In genomic region chr2:101151859-101152194, GRCh38 we compare ENCODE assay signal across 8 cellular contexts. TPM values are rescaled to one million over a fixed set of nuclear protein-coding genes. Genes with fewer than 3 reads are reported as not detected.
DNase-seq lines count a peak whose midpoint lies in the region; ATAC-seq and TF ChIP-seq lines count a peak whose summit lies in the region.

No MANE protein-coding gene starts in this region.

- TF ChIP-seq POLR2A in vagina (IDR thresholded peaks at IDR 0.05) = no peak

- 5% methylated on average over 14 of the region's 14 CpGs for WGBS in mesenchymal stem cell

- peak overlapping the region; percentile 8 for H4K8ac ChIP-seq in mesenchymal stem cell (ENCODE audit: low read length)

- H3K4ac ChIP-seq in mesenchymal stem cell (ENCODE audit: low read depth in 1 of 2, low read length in 2 of 2) = peak overlapping the region in 1 of 2 experiments; percentile 76

- intact Hi-C loops in vagina (cut with DNase I) = loop anchor here (2.0 kb wide), 1 partner anchor 141 kb away; no protein-coding TSS in a partner anchor

- H3K27ac ChIP-seq in AG04450 (ENCODE audit: low read depth, low read length) (peak overlapping the region; percentile 11), HUES48 (ENCODE audit: low read depth, low read length) (peak overlapping the region; percentile 81), caudate nucleus (ENCODE audit: low read depth, low read length) (peak overlapping the region; percentile 48), mesenchymal stem cell (ENCODE audit: low read length, poor library complexity, severe bottlenecking) (peak overlapping the region; percentile 80), vagina (peak overlapping the region; percentile 87)

- peak overlapping the region; percentile 94 for H3K4me2 ChIP-seq in mesenchymal stem cell (ENCODE audit: low read length, poor library complexity, severe bottlenecking)

- H3K9ac ChIP-seq in HUES48 (ENCODE audit: low read depth, low read length) (no peak overlapping the region), mesenchymal stem cell (ENCODE audit: low read length) (peak overlapping the region; percentile 82)

- POLR2A ChIA-PET in AG04450 (lab: Yijun Ruan, JAX) = interaction anchor here (0.6 kb wide), 1 partner anchor 150 kb away, joined by 3 read pairs; the partner anchor contains the start of gene RPL31

- no peak for DNase-seq in AG04450 (ENCODE audit: low read depth, low spot score)
- DNase-seq in caudate nucleus (lab: John Stamatoyannopoulos, UW) = peak in 6 of 61 donors; percentile 27 to 44 (median 36)
- peak; percentile 38 for DNase-seq in mesenchymal stem cell
- DNase-seq in vagina (ENCODE audit: extremely low spot score in 2 of 2) = no peak
- DNase-seq in islet precursor cell = no peak
- DNase-seq in iPS-NIHi7 (ENCODE audit: extremely low spot score) = no peak

- no peak overlapping the region for H2BK5ac ChIP-seq in mesenchymal stem cell (ENCODE audit: low read depth, low read length, poor library complexity, severe bottlenecking)

- peak overlapping the region in 1 of 2 experiments; percentile 50 for H2BK12ac ChIP-seq in mesenchymal stem cell (ENCODE audit: low read length in 2 of 2)

- no peak overlapping the region for H2AFZ ChIP-seq in mesenchymal stem cell (ENCODE audit: low read depth, low read length)

- no peak for TF ChIP-seq CTCF in AG04450 (IDR thresholded peaks at IDR 0.05; ENCODE audit: low read depth, low read length)
- no peak for TF ChIP-seq CTCF in vagina (IDR thresholded peaks at IDR 0.05)

- no peak for ATAC-seq in HG03159 (IDR thresholded peaks at IDR 0.05; ENCODE audit: unreplicated experiment)

- peak overlapping the region in 1 of 2 experiments; percentile 42 for H3K18ac ChIP-seq in mesenchymal stem cell (ENCODE audit: low read depth in 1 of 2, low read length in 2 of 2)

- peak overlapping the region in 1 of 2 experiments; percentile 54 for H3K23ac ChIP-seq in mesenchymal stem cell (ENCODE audit: low read length in 2 of 2)

- H3K4me3 ChIP-seq in AG04450 (ENCODE audit: low read depth, low read length) = peak overlapping the region; percentile 71
- peak overlapping the region; percentile 82 for H3K4me3 ChIP-seq in HUES48 (ENCODE audit: low read depth, low read length)
- H3K4me3 ChIP-seq in mesenchymal stem cell (ENCODE audit: insufficient read depth in 1 of 2, low read depth in 1 of 2, low read length in 2 of 2) = peak overlapping the region; percentile 76 to 84
- H3K4me3 ChIP-seq in vagina = peak overlapping the region; percentile 80 to 88

- no peak overlapping the region for H4K91ac ChIP-seq in mesenchymal stem cell (ENCODE audit: low read length)

- H3K9me3 ChIP-seq in AG04450 (ENCODE audit: control insufficient read depth, insufficient read depth, low read length) = no peaks in the 10 kb centered on the region
- no peaks in the 10 kb centered on the region for H3K9me3 ChIP-seq in HUES48 (ENCODE audit: control insufficient read depth, insufficient read depth, low read length)
- no peaks in the 10 kb centered on the region for H3K9me3 ChIP-seq in mesenchymal stem cell (ENCODE audit: control insufficient read depth, low read length)
- no peaks in the 10 kb centered on the region for H3K9me3 ChIP-seq in vagina

- H2AK5ac ChIP-seq in mesenchymal stem cell (ENCODE audit: low read length, severe bottlenecking) = no peak overlapping the region

- peak overlapping the region; percentile 77 for H2BK120ac ChIP-seq in mesenchymal stem cell (ENCODE audit: low read depth, low read length)

- H3K4me1 ChIP-seq in HUES48 (ENCODE audit: control insufficient read depth, insufficient read depth, low read length) (peaks cover 44% of the 10 kb centered on the region), mesenchymal stem cell (ENCODE audit: control insufficient read depth, insufficient read depth, low read depth, low read length) (peaks cover 17% of the 10 kb centered on the region), vagina (peaks cover 40% of the 10 kb centered on the region)

- H3K36me3 ChIP-seq in HUES48 (ENCODE audit: control insufficient read depth, insufficient read depth, low read length) (no peaks in the 10 kb centered on the region), mesenchymal stem cell (ENCODE audit: control insufficient read depth in 1 of 2, insufficient read depth in 2 of 2, low read depth in 1 of 2, low read length in 2 of 2) (no peaks in the 10 kb centered on the region), vagina (no peaks in the 10 kb centered on the region)

- H3K14ac ChIP-seq in mesenchymal stem cell (ENCODE audit: low read length in 2 of 2) = no peak overlapping the region

- no peak overlapping the region for H2BK15ac ChIP-seq in mesenchymal stem cell (ENCODE audit: low read depth, poor library complexity, severe bottlenecking)

- peaks cover 12% of the 10 kb centered on the region for H3K79me1 ChIP-seq in mesenchymal stem cell (replicated peaks; ENCODE audit: low read length, poor library complexity, severe bottlenecking)

- CTCF ChIA-PET in AG04450 (lab: Charles Lee) = interaction anchor here (1.0 to 4.5 kb wide), 4 partner anchors 37 to 139 kb away, joined by 4 to 39 read pairs (median 12); no protein-coding TSS in a partner anchor

- H3K27me3 ChIP-seq in AG04450 (ENCODE audit: control insufficient read depth, insufficient read depth, low read length) (peaks cover 26% of the 10 kb centered on the region), HUES48 (ENCODE audit: control insufficient read depth, insufficient read depth, low read length) (peaks cover 13% of the 10 kb centered on the region), mesenchymal stem cell (ENCODE audit: control insufficient read depth in 1 of 2, insufficient read depth in 1 of 2, low read length in 2 of 2) (no peaks in the 10 kb centered on the region), vagina (no peaks in the 10 kb centered on the region)

RNA-seq across cellular contexts. Expression of gene TBC1D8, which starts 0.6 kb away (rescaled TPM):
- polyA plus RNA-seq in AG04450 (2011; rRNA removed) = 2.3 and 2.5 TPM in 2 replicates
- polyA minus RNA-seq in AG04450 (2011; rRNA and poly(A)+ RNA removed) = 3.8 and 7.1 TPM in 2 replicates
- 10.0 TPM for polyA plus RNA-seq in mesenchymal stem cell (2013, experiment 1 of 2)
- 10.1 TPM for polyA plus RNA-seq in mesenchymal stem cell (2013, experiment 2 of 2)
- 72.2 TPM for total RNA-seq in vagina

Comparison
In these comparisons a context has a peak if more than half of its experiments do, and no peak if none do; other contexts are left out.
1. H3K27ac ChIP-seq: peak in every context shown above with its lines; median percentile 87 in vagina; 81 in HUES48; 80 in mesenchymal stem cell; 48 in caudate nucleus; 11 in AG04450.